8 cellular contexts compared by ENCODE assay signal in genomic region chr5:173331956-173332479, GRCh38. TPM values are rescaled to one million over a fixed set of nuclear protein-coding genes. Genes with fewer than 3 reads are reported as not detected.
DNase-seq lines count a peak whose midpoint lies in the region; ATAC-seq and TF ChIP-seq lines count a peak whose summit lies in the region.

No MANE protein-coding gene starts in this region.

- peak; percentile 70 for ATAC-seq in GM19455 (IDR thresholded peaks at IDR 0.05; ENCODE audit: unreplicated experiment)
- peak; percentile 53 for ATAC-seq in HG03565 (IDR thresholded peaks at IDR 0.05; ENCODE audit: unreplicated experiment)
- ATAC-seq in activated CD8-positive, alpha-beta memory T cell treated with anti-CD3 and anti-CD28 coated beads, Interleukin-2, amount 10 ng/mL, durations not matched to agents 7 days and 5 days, result peak; percentile 82
- peak; percentile 85 to 97 (median 97) for ATAC-seq in natural killer cell
- ATAC-seq in stimulated activated memory B cell treated with anti-CD40 and anti-IgM and Interleukin-4, amounts not matched to agents 10 μg/mL and 1 μg/mL and 100 μg/mL, for 72 hours, result peak; percentile 64

- peaks cover 33% of the 10 kb centered on the region for H3K4me1 Mint-ChIP-seq in activated CD8-positive, alpha-beta memory T cell treated with anti-CD3 and anti-CD28 coated beads, Interleukin-2, amount 10 ng/mL, durations not matched to agents 7 days and 5 days
- peaks cover 5 to 18% of the 10 kb centered on the region in 2 donors for H3K4me1 Mint-ChIP-seq in natural killer cell
- H3K4me1 Mint-ChIP-seq in stimulated activated memory B cell treated with anti-CD40 and anti-IgM and Interleukin-4, amounts not matched to agents 10 μg/mL and 1 μg/mL and 100 μg/mL, for 72 hours, result peaks cover 14% of the 10 kb centered on the region

- peak overlapping the region; percentile 22 for H3K27ac Mint-ChIP-seq in activated CD8-positive, alpha-beta memory T cell treated with anti-CD3 and anti-CD28 coated beads, Interleukin-2, amount 10 ng/mL, durations not matched to agents 7 days and 5 days
- H3K27ac Mint-ChIP-seq in natural killer cell, result no peak overlapping the region
- no peak overlapping the region for H3K27ac Mint-ChIP-seq in stimulated activated memory B cell treated with anti-CD40 and anti-IgM and Interleukin-4, amounts not matched to agents 10 μg/mL and 1 μg/mL and 100 μg/mL, for 72 hours

- DNase-seq in COLO668 (lab: John Stamatoyannopoulos, UW; ENCODE audit: unreplicated experiment) (peak; percentile 78), NOMO-1 (lab: John Stamatoyannopoulos, UW; ENCODE audit: unreplicated experiment in 2 of 2) (peak; percentile 51 to 52), epithelial cell of prostate (ENCODE audit: low read depth, low spot score) (peak; percentile 58), natural killer cell (peak; percentile 48)
- peak; percentile 92 for DNase-seq in activated CD8-positive, alpha-beta memory T cell treated with anti-CD3 and anti-CD28 coated beads, Interleukin-2, amount 10 ng/mL, durations not matched to agents 7 days and 5 days

- peak; percentile 17 for TF ChIP-seq CTCF in natural killer cell (IDR thresholded peaks at IDR 0.05)

- intact Hi-C loops in natural killer cell (cut with micrococcal nuclease), result no loop called here

- no peaks in the 10 kb centered on the region for H3K9me3 Mint-ChIP-seq in activated CD8-positive, alpha-beta memory T cell treated with anti-CD3 and anti-CD28 coated beads, Interleukin-2, amount 10 ng/mL, durations not matched to agents 7 days and 5 days (ENCODE audit: low read depth)
- H3K9me3 Mint-ChIP-seq in natural killer cell, result no peaks in the 10 kb centered on the region
- peaks cover 7% of the 10 kb centered on the region for H3K9me3 Mint-ChIP-seq in stimulated activated memory B cell treated with anti-CD40 and anti-IgM and Interleukin-4, amounts not matched to agents 10 μg/mL and 1 μg/mL and 100 μg/mL, for 72 hours

- H3K27me3 Mint-ChIP-seq in activated CD8-positive, alpha-beta memory T cell treated with anti-CD3 and anti-CD28 coated beads, Interleukin-2, amount 10 ng/mL, durations not matched to agents 7 days and 5 days, result peaks cover 42% of the 10 kb centered on the region
- peaks cover 45 to 64% of the 10 kb centered on the region in 2 donors for H3K27me3 Mint-ChIP-seq in natural killer cell (ENCODE audit: low read depth in 2 of 2)
- peaks cover 72% of the 10 kb centered on the region for H3K27me3 Mint-ChIP-seq in stimulated activated memory B cell treated with anti-CD40 and anti-IgM and Interleukin-4, amounts not matched to agents 10 μg/mL and 1 μg/mL and 100 μg/mL, for 72 hours

- H3K36me3 Mint-ChIP-seq in activated CD8-positive, alpha-beta memory T cell treated with anti-CD3 and anti-CD28 coated beads, Interleukin-2, amount 10 ng/mL, durations not matched to agents 7 days and 5 days, result peaks cover 6% of the 10 kb centered on the region
- H3K36me3 Mint-ChIP-seq in natural killer cell, result no peaks in the 10 kb centered on the region
- no peaks in the 10 kb centered on the region for H3K36me3 Mint-ChIP-seq in stimulated activated memory B cell treated with anti-CD40 and anti-IgM and Interleukin-4, amounts not matched to agents 10 μg/mL and 1 μg/mL and 100 μg/mL, for 72 hours

- H3K4me3 Mint-ChIP-seq in activated CD8-positive, alpha-beta memory T cell treated with anti-CD3 and anti-CD28 coated beads, Interleukin-2, amount 10 ng/mL, durations not matched to agents 7 days and 5 days, result no peak overlapping the region
- H3K4me3 Mint-ChIP-seq in natural killer cell, result no peak overlapping the region
- H3K4me3 Mint-ChIP-seq in stimulated activated memory B cell treated with anti-CD40 and anti-IgM and Interleukin-4, amounts not matched to agents 10 μg/mL and 1 μg/mL and 100 μg/mL, for 72 hours, result no peak overlapping the region

- CTCF ChIA-PET in activated CD8-positive, alpha-beta memory T cell treated with anti-CD3 and anti-CD28 coated beads, Interleukin-2, amount 10 ng/mL, durations not matched to agents 7 days and 5 days (lab: Charles Lee), result interaction anchor here (0.6 to 7.0 kb wide), 30 partner anchors 11 to 623 kb away, joined by 3 to 121 read pairs (median 3); partner anchors contain the start of genes ATP6V0E1 and BOD1

- peak overlapping the region; percentile 11 for H3K27ac ChIP-seq in epithelial cell of prostate

RNA-seq across cellular contexts. Expression of gene STC2, which starts 3.8 kb away (rescaled TPM):
- total RNA-seq in activated CD8-positive, alpha-beta memory T cell treated with anti-CD3 and anti-CD28 coated beads, Interleukin-2, amount 10 ng/mL, durations not matched to agents 7 days and 5 days, result 10 to 100 TPM in 1 of 2 experiments, 1 to 10 TPM in 1; 6.7 to 13.0 TPM
- total RNA-seq in natural killer cell, result not detected

Comparison
In these comparisons a context has a peak if more than half of its experiments do, and no peak if none do; other contexts are left out.
1. Peak in every context shown above with its lines: DNase-seq, ATAC-seq and H3K27ac ChIP-seq.
2. RNA of gene STC2, which starts 3.8 kb away (total RNA-seq): 6.7 to 13.0 TPM in activated CD8-positive, alpha-beta memory T cell treated with anti-CD3 and anti-CD28 coated beads, Interleukin-2, amount 10 ng/mL, durations not matched to agents 7 days and 5 days; not detected in natural killer cell; every median in the first group is over 4 times any median in the second.